Comparison of ENCODE assay signal across 2 cellular contexts in the genomic region with DNA sequence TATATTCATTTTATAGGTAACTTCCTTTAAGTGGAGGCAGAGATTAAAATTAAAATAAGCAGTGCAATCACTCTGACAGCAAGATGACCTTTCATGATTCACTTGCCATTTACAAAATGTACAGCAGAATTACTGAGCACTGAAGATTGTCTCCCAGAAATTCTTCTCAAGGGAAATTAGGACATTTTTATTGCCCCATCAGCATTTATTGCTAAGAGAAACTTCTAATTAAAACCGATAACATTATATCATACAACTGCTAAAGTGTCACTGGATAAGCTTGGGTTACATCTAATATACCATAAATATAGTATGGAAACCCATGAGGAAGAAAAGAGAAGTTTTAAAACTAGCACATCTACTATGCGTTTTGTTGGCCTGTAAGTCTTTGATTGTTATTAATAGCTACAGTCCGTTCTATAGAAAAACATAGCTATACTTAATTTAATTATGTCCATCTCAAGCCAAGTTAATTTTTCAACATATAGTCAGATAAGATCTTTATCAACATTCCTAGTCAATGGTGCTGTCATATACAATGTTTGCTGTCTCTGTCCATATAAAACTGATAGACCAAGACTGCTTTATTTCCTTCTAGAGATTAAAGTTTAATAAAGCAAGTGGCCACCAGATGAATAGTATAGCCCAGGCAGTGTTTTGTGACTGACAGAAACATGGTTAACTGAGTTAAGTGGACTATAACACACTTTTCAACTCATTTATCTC.
TF ChIP-seq lines count a peak whose summit lies in the region.

No MANE protein-coding gene starts in this region.

TF ChIP-seq in HepG2, 621 proteins besides CTCF, POLR2A, EP300 and RAD21:
- peak; percentile 82 to 92 for TF ChIP-seq MAFK (conservative IDR thresholded peaks at IDR 0.05 in 1 of 2, IDR thresholded peaks at IDR 0.05 in 1 of 2; ENCODE audit: low read length in 2 of 2)
- no peak for TF ChIP-seq PLRG1 (conservative IDR thresholded peaks at IDR 0.05)
- TF ChIP-seq ZNF260 (CRISPR knock-in tag; IDR thresholded peaks at IDR 0.05; ENCODE audit: borderline replicate concordance, low read depth): no peak
- no peak for TF ChIP-seq XBP1 (CRISPR knock-in tag; IDR thresholded peaks at IDR 0.05)
- TF ChIP-seq ZNF574 (CRISPR knock-in tag; IDR thresholded peaks at IDR 0.05): no peak
- TF ChIP-seq ATF6 (CRISPR knock-in tag; conservative IDR thresholded peaks at IDR 0.05): no peak
- TF ChIP-seq ZNF563 (CRISPR knock-in tag; IDR thresholded peaks at IDR 0.05): no peak
- no peak for TF ChIP-seq MIXL1 (CRISPR knock-in tag; IDR thresholded peaks at IDR 0.05)
- TF ChIP-seq MAFF (IDR thresholded peaks at IDR 0.05; ENCODE audit: low read depth, low read length): peak; percentile 87

TF ChIP-seq in H1, 55 proteins besides CTCF, POLR2A, EP300 and RAD21:
- no peak for TF ChIP-seq POU5F1 (IDR thresholded peaks at IDR 0.05; ENCODE audit: low read depth, low read length)
- peak; percentile 60; the same call in 1 of the 2 replicates for TF ChIP-seq MAFK (IDR thresholded peaks at IDR 0.05; ENCODE audit: low read depth, low read length)
